Comparison of ENCODE assay signal across 16 cellular contexts in the genomic region with DNA sequence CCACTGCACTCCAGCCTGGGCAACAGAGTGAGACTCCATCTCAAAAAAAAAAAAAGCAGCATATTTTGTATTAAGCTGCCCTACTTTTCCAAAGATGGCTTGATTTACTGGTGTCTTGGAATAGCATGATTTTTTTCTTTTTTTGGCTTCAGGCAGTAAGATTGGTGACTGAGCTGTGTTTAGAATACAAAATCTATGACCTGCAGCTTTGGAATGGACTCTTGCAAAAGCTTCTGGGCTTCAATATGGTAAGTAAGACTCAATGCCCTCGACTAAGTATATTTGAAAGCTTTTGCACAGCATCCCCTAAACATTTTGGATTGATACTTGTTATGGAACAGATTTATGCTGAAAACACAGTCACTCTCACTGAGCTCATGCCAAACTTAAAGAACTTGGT.
DNase-seq lines count a peak whose midpoint lies in the region; ATAC-seq and TF ChIP-seq lines count a peak whose summit lies in the region.
"Had no signal": no experiment of that assay in that cellular context is flagged by ENCODE, and none has a peak within 500 bp of the region (broad histone marks: within the 10 kb centered on the region; RNA-seq: fewer than 3 reads in every experiment).

No MANE protein-coding gene starts in this region.

- H3K27me3 ChIP-seq in fibroblast of lung (ENCODE audit: control insufficient read depth, insufficient read depth, low read length) = no peaks in the 10 kb centered on the region

- H3K27ac Mint-ChIP-seq in HFFc6 = no peak overlapping the region
- no peak overlapping the region for H3K27ac Mint-ChIP-seq in activated CD4-positive, alpha-beta T cell treated with anti-CD3 and anti-CD28 coated beads for 36 hours
- H3K27ac Mint-ChIP-seq: CD8-positive, alpha-beta T cell had no signal

- CTCF ChIA-PET in activated CD4-positive, alpha-beta T cell treated with anti-CD3 and anti-CD28 coated beads for 36 hours (lab: Charles Lee) = interaction anchor here (0.7 kb wide), 1 partner anchor 1554 kb away, joined by 3 read pairs; no protein-coding TSS in a partner anchor

- peaks cover 7% of the 10 kb centered on the region for H3K4me1 Mint-ChIP-seq in HFFc6 (ENCODE audit: low read depth)
- H3K4me1 Mint-ChIP-seq in activated CD4-positive, alpha-beta T cell treated with anti-CD3 and anti-CD28 coated beads for 36 hours = no peaks in the 10 kb centered on the region

- H3K9me3 Mint-ChIP-seq in HFFc6 = no peaks in the 10 kb centered on the region
- H3K9me3 Mint-ChIP-seq in activated CD4-positive, alpha-beta T cell treated with anti-CD3 and anti-CD28 coated beads for 36 hours (ENCODE audit: low read depth) = no peaks in the 10 kb centered on the region
- H3K9me3 Mint-ChIP-seq: CD8-positive, alpha-beta T cell had no signal

- DNase-seq in AG10803 (ENCODE audit: low read depth) = peak; percentile 30
- peak; percentile 3 for DNase-seq in HFFc6
- peak; percentile 3 to 6 for DNase-seq in fibroblast of lung (ENCODE audit: low read depth in 2 of 2)
- DNase-seq in superior temporal gyrus (ENCODE audit: extremely low spot score) = peak; percentile 46
- DNase-seq in NCI-H526 (lab: John Stamatoyannopoulos, UW) = no peak
- no peak for DNase-seq in activated CD4-positive, alpha-beta T cell treated with anti-CD3 and anti-CD28 coated beads for 36 hours
- no peak for DNase-seq in activated CD4-positive, alpha-beta T cell treated with anti-CD3 and anti-CD28 coated beads for 4 hours
- DNase-seq in stimulated activated CD4-positive, alpha-beta T cell treated with anti-CD3 and anti-CD28 coated beads, Interleukin-4, amount 100 ng/mL, for 24 hours = no peak
- DNase-seq: CD8-positive, alpha-beta T cell; DND-41; MM.1S; NCI-H1105 treated with DMSO at 0.1 percent for 48 hours; NCI-H187 treated with DMSO at 0.1 percent for 48 hours; NCI-H446; NCI-H748 treated with DMSO at 0.1 percent for 48 hours had no signal

- H3K36me3 Mint-ChIP-seq in HFFc6 (ENCODE audit: low read depth) = peaks cover 15% of the 10 kb centered on the region
- H3K36me3 Mint-ChIP-seq in activated CD4-positive, alpha-beta T cell treated with anti-CD3 and anti-CD28 coated beads for 36 hours (ENCODE audit: low read depth) = peaks cover 65% of the 10 kb centered on the region

- peaks cover 5% of the 10 kb centered on the region for H3K36me3 ChIP-seq in fibroblast of lung (ENCODE audit: control insufficient read depth, insufficient read depth, low read length)

- H2AFZ ChIP-seq in fibroblast of lung (ENCODE audit: low read length) = no peak overlapping the region

- intact Hi-C loops in activated CD4-positive, alpha-beta T cell treated with anti-CD3 and anti-CD28 coated beads for 36 hours (cut with DNase I, micrococcal nuclease) = loop anchor here in 1 of 2 experiments (5.0 kb wide), 1 partner anchor 63 kb away; no protein-coding TSS in a partner anchor

- H3K27me3 Mint-ChIP-seq in HFFc6 (ENCODE audit: insufficient read depth) = no peaks in the 10 kb centered on the region; the same call in 1 of the 2 replicates
- H3K27me3 Mint-ChIP-seq in activated CD4-positive, alpha-beta T cell treated with anti-CD3 and anti-CD28 coated beads for 36 hours = no peaks in the 10 kb centered on the region

- H3K9me3 ChIP-seq in fibroblast of lung (ENCODE audit: control insufficient read depth, insufficient read depth, low read depth, low read length) = no peaks in the 10 kb centered on the region
- H3K9me3 ChIP-seq: A549 had no signal

- TF ChIP-seq CTCF in AG10803 (conservative IDR thresholded peaks at IDR 0.05; ENCODE audit: low read length) = no peak
- no peak for TF ChIP-seq CTCF in HFFc6 (IDR thresholded peaks at IDR 0.05)
- TF ChIP-seq CTCF in fibroblast of lung (conservative IDR thresholded peaks at IDR 0.05 in 1 of 2, IDR thresholded peaks at IDR 0.05 in 1 of 2; ENCODE audit: low read depth in 1 of 2, low read length in 2 of 2) = no peak

- H3K9ac ChIP-seq in fibroblast of lung (ENCODE audit: insufficient read depth, low read length) = no peak overlapping the region

- ATAC-seq in activated CD4-positive, alpha-beta T cell treated with anti-CD3 and anti-CD28 coated beads for 36 hours = no peak
- ATAC-seq: A549; CD8-positive, alpha-beta T cell had no signal

- no peaks in the 10 kb centered on the region for H3K79me2 ChIP-seq in fibroblast of lung (ENCODE audit: control insufficient read depth, insufficient read depth, low read length)

- POLR2A ChIA-PET in activated CD4-positive, alpha-beta T cell treated with anti-CD3 and anti-CD28 coated beads for 36 hours (lab: Charles Lee) = no interaction called here

- no peak overlapping the region for H3K4me3 Mint-ChIP-seq in HFFc6
- H3K4me3 Mint-ChIP-seq in activated CD4-positive, alpha-beta T cell treated with anti-CD3 and anti-CD28 coated beads for 36 hours = no peak overlapping the region
- H3K4me3 Mint-ChIP-seq: CD8-positive, alpha-beta T cell had no signal

- no peak overlapping the region for H3K27ac ChIP-seq in fibroblast of lung (ENCODE audit: insufficient read depth, low read length)
- H3K27ac ChIP-seq: A549 had no signal

- H4K20me1 ChIP-seq in fibroblast of lung (ENCODE audit: control insufficient read depth, extremely low read depth, insufficient read depth, low read length) = no peaks in the 10 kb centered on the region

- H3K4me3 ChIP-seq in AG10803 (ENCODE audit: low read length) (no peak overlapping the region), fibroblast of lung (replicated peaks in 1 of 4; ENCODE audit: control extremely low read depth in 1 of 4, insufficient read depth in 1 of 4, low read depth in 3 of 4, low read length in 4 of 4) (no peak overlapping the region)
- H3K4me3 ChIP-seq: A549 had no signal

- no peak overlapping the region for H3K4me2 ChIP-seq in fibroblast of lung (ENCODE audit: extremely low read depth, insufficient read depth, low read length)
- H3K4me2 ChIP-seq: A549 had no signal

- no peaks in the 10 kb centered on the region for H3K4me1 ChIP-seq in fibroblast of lung (ENCODE audit: control insufficient read depth, extremely low read depth, insufficient read depth, low read length)
- H3K4me1 ChIP-seq: A549 had no signal

Comparison
In these comparisons a context has a peak if more than half of its experiments do, and no peak if none do; other contexts are left out.
1. DNase-seq: peak in AG10803 (single experiment), HFFc6 (single experiment), fibroblast of lung (2 of 2) and superior temporal gyrus (single experiment); none in NCI-H526 (0 of 2), activated CD4-positive, alpha-beta T cell treated with anti-CD3 and anti-CD28 coated beads for 36 hours (single experiment), activated CD4-positive, alpha-beta T cell treated with anti-CD3 and anti-CD28 coated beads for 4 hours (0 of 2) and stimulated activated CD4-positive, alpha-beta T cell treated with anti-CD3 and anti-CD28 coated beads, Interleukin-4, amount 100 ng/mL, for 24 hours (single experiment).